12 cellular contexts compared by ENCODE assay signal in genomic region chr1:226813671-226814591, GRCh38. TPM values are rescaled to one million over a fixed set of nuclear protein-coding genes. Genes with fewer than 3 reads are reported as not detected.
DNase-seq lines count a peak whose midpoint lies in the region; ATAC-seq, FAIRE-seq and TF ChIP-seq lines count a peak whose summit lies in the region.
"Had no signal": no experiment of that assay in that cellular context is flagged by ENCODE, and none has a peak within 500 bp of the region (broad histone marks: within the 10 kb centered on the region; RNA-seq: fewer than 3 reads in every experiment).

No MANE protein-coding gene starts in this region.

- WGBS in GM23248 (ENCODE audit: low coverage in 1 of 2, low lambda C conversion rate in 2 of 2, missing lambda C conversion rate in 2 of 2), 2 experiments, result 90 to 91% methylated on average over 7 of the region's 7 CpGs
- 80% methylated on average over 7 of the region's 7 CpGs for whole genome bisulfite sequencing in smooth muscle cell (ENCODE audit: low lambda C conversion rate)

- H3K27me3 ChIP-seq in GM23248 (replicated peaks; ENCODE audit: insufficient read depth) (no peaks in the 10 kb centered on the region; the same call in 1 of the 2 replicates), adipocyte (replicated peaks; ENCODE audit: control insufficient read depth, insufficient read depth, low read length) (peaks cover 7% of the 10 kb centered on the region), keratinocyte (ENCODE audit: control insufficient read depth, extremely low read depth, insufficient read depth, low read length) (no peaks in the 10 kb centered on the region), smooth muscle cell (ENCODE audit: low read depth) (no peaks in the 10 kb centered on the region)
- H3K27me3 ChIP-seq: neural progenitor cell had no signal

- H3K4me2 ChIP-seq in GM23248 (ENCODE audit: unreplicated experiment) (no peak overlapping the region), keratinocyte (ENCODE audit: control insufficient read depth, extremely low read depth, insufficient read depth, low read depth, low read length) (no peak overlapping the region), smooth muscle cell (peak overlapping the region; percentile 73)
- H3K4me2 ChIP-seq: neural progenitor cell had no signal

- H3K36me3 ChIP-seq in GM23248 (ENCODE audit: low read depth) (no peaks in the 10 kb centered on the region), adipocyte (ENCODE audit: control insufficient read depth, insufficient read depth, low read length, severe bottlenecking) (no peaks in the 10 kb centered on the region), keratinocyte (ENCODE audit: control insufficient read depth in 2 of 2, extremely low read depth in 1 of 2, insufficient read depth in 2 of 2, low read length in 2 of 2) (no peaks in the 10 kb centered on the region), smooth muscle cell (ENCODE audit: low read depth) (no peaks in the 10 kb centered on the region)
- H3K36me3 ChIP-seq: neural progenitor cell had no signal

- no peaks in the 10 kb centered on the region for H3K9me2 ChIP-seq in GM23248 (ENCODE audit: insufficient read depth)

- H3K4me1 ChIP-seq in GM23248 (ENCODE audit: insufficient read depth) (peaks cover 14% of the 10 kb centered on the region), adipocyte (ENCODE audit: control insufficient read depth, insufficient read depth, low read length) (peaks cover 22% of the 10 kb centered on the region), keratinocyte (ENCODE audit: control insufficient read depth, extremely low read depth, insufficient read depth, low read length) (peaks cover 28% of the 10 kb centered on the region), smooth muscle cell (ENCODE audit: low read depth) (peaks cover 10% of the 10 kb centered on the region)
- H3K4me1 ChIP-seq: neural progenitor cell had no signal

- H3F3A ChIP-seq in GM23248 (ENCODE audit: insufficient read depth) (peaks cover 29% of the 10 kb centered on the region), smooth muscle cell (ENCODE audit: low read depth) (peaks cover 21% of the 10 kb centered on the region)

- no peaks in the 10 kb centered on the region for H3K9me1 ChIP-seq in keratinocyte (ENCODE audit: control insufficient read depth, extremely low read depth, insufficient read depth, low read length)

- H3K9ac ChIP-seq in GM23248, result peak overlapping the region; percentile 61; the same call in 1 of the 2 replicates
- peak overlapping the region; percentile 15 for H3K9ac ChIP-seq in adipocyte (ENCODE audit: low read length)
- H3K9ac ChIP-seq in keratinocyte (ENCODE audit: control insufficient read depth, extremely low read depth, insufficient read depth, low read length), result no peak overlapping the region
- H3K9ac ChIP-seq in smooth muscle cell (ENCODE audit: low read depth), result peak overlapping the region; percentile 81
- H3K9ac ChIP-seq: neural progenitor cell had no signal

- DNase-seq in GM23248 (no peak), adipocyte (ENCODE audit: low read depth) (peak; percentile 2), keratinocyte (ENCODE audit: low read depth, low spot score) (no peak), smooth muscle cell (lab: John Stamatoyannopoulos, UW; ENCODE audit: unreplicated experiment) (no peak), posterior vena cava (ENCODE audit: low spot score) (no peak), SIG-M5 (lab: John Stamatoyannopoulos, UW) (no peak)
- DNase-seq: activated CD4-positive, CD25-positive, alpha-beta regulatory T cell; activated naive CD8-positive, alpha-beta T cell treated with anti-CD3 and anti-CD28 coated beads for 36 hours; NCI-H1105 treated with DMSO at 0.1 percent for 48 hours had no signal

- H3K4me3 ChIP-seq in GM23248 (no peak overlapping the region), adipocyte (ENCODE audit: low read length) (no peak overlapping the region), keratinocyte (ENCODE audit: control insufficient read depth in 2 of 3, extremely low read depth in 1 of 3, insufficient read depth in 2 of 3, low read depth in 1 of 3, low read length in 3 of 3) (no peak overlapping the region), smooth muscle cell (no peak overlapping the region)
- H3K4me3 ChIP-seq: neural progenitor cell had no signal

- ATAC-seq in GM18868 (IDR thresholded peaks at IDR 0.05; ENCODE audit: unreplicated experiment) (no peak), HG03025 (IDR thresholded peaks at IDR 0.05; ENCODE audit: low FRiP score, unreplicated experiment) (no peak)

- H3K79me2 ChIP-seq in GM23248 (ENCODE audit: insufficient read depth), result no peaks in the 10 kb centered on the region
- no peaks in the 10 kb centered on the region for H3K79me2 ChIP-seq in keratinocyte (ENCODE audit: control insufficient read depth, insufficient read depth, low read length)
- H3K79me2 ChIP-seq in smooth muscle cell (ENCODE audit: low read depth), result no peaks in the 10 kb centered on the region

- in situ Hi-C loops in GM23248 (cut with MboI), result no loop called here

- H3K9me3 ChIP-seq in GM23248 (ENCODE audit: low read depth) (no peaks in the 10 kb centered on the region), adipocyte (ENCODE audit: control insufficient read depth, low read length) (no peaks in the 10 kb centered on the region), keratinocyte (ENCODE audit: control insufficient read depth, low read depth, low read length) (no peaks in the 10 kb centered on the region), smooth muscle cell (replicated peaks; ENCODE audit: low read depth) (no peaks in the 10 kb centered on the region)

- no peak for TF ChIP-seq CTCF in keratinocyte (optimal IDR thresholded peaks at IDR 0.05 in 1 of 3, IDR thresholded peaks at IDR 0.05 in 1 of 3, conservative IDR thresholded peaks at IDR 0.05 in 1 of 3; ENCODE audit: extremely low read depth in 1 of 3, insufficient read depth in 2 of 3, low read length in 3 of 3)
- TF ChIP-seq CTCF in smooth muscle cell (IDR thresholded peaks at IDR 0.05; ENCODE audit: borderline replicate concordance, insufficient read depth, poor library complexity, severe bottlenecking), result no peak

- FAIRE-seq in keratinocyte (lab: Jason Lieb, UNC), result peak; percentile 44

- H4K20me1 ChIP-seq in GM23248 (ENCODE audit: insufficient read depth), result no peaks in the 10 kb centered on the region
- no peaks in the 10 kb centered on the region for H4K20me1 ChIP-seq in keratinocyte (ENCODE audit: control insufficient read depth, extremely low read depth, insufficient read depth, low read length)
- H4K20me1 ChIP-seq in smooth muscle cell (ENCODE audit: low read depth), result no peaks in the 10 kb centered on the region

- intact Hi-C loops in posterior vena cava (cut with DNase I), result no loop called here

- H3K27ac ChIP-seq in GM23248 (no peak overlapping the region), keratinocyte (ENCODE audit: control insufficient read depth, insufficient read depth, low read length) (peak overlapping the region; percentile 71), smooth muscle cell (ENCODE audit: low read depth) (peak overlapping the region; percentile 99)
- H3K27ac ChIP-seq: neural progenitor cell had no signal

- dilution Hi-C loops in keratinocyte (cut with MboI; ENCODE audit: extremely low pct_ligation_motif_present, low sequenced_read_pairs), result no loop called here

- no peak overlapping the region for H2AFZ ChIP-seq in GM23248
- H2AFZ ChIP-seq in keratinocyte (ENCODE audit: control insufficient read depth, low read length), result no peak overlapping the region
- H2AFZ ChIP-seq in smooth muscle cell (ENCODE audit: low read depth), result no peak overlapping the region
- H2AFZ ChIP-seq: neural progenitor cell had no signal

RNA-seq across cellular contexts. Expression of gene PSEN2, which starts 56.5 kb away (rescaled TPM):
- 7.0 and 13.9 TPM in 2 replicates for total RNA-seq in GM23248 (2014; rRNA removed; shearing (Covaris generic))
- 7.5 and 10.8 TPM in 2 replicates for polyA plus RNA-seq in GM23248 (2016; fragmentation: Nextera tagmentation; extraction: Ambion mirVana)
- polyA plus RNA-seq in keratinocyte, result 9.5 to 13.9 TPM (median 11.5 TPM) in 3 replicates
- 6.6 TPM for polyA plus RNA-seq in keratinocyte (2011; ENCODE audit: low read depth)
- 6.0 and 7.3 TPM in 2 replicates for polyA plus RNA-seq in keratinocyte (2011; cell fraction: cytosol; rRNA removed)
- polyA plus RNA-seq in keratinocyte (2011; cell fraction: nucleus; rRNA removed), result 29.3 and 31.0 TPM in 2 replicates
- polyA plus RNA-seq in keratinocyte (2012; ENCODE audit: low replicate concordance), result 9.2 and 10.3 TPM in 2 replicates
- polyA minus RNA-seq in keratinocyte, result 15.0 to 20.8 TPM (median 20.0 TPM) in 3 replicates
- polyA minus RNA-seq in keratinocyte (2011; cell fraction: cytosol; rRNA and poly(A)+ RNA removed), result 11.1 TPM
- 19.0 and 25.9 TPM in 2 replicates for polyA minus RNA-seq in keratinocyte (2011; cell fraction: nucleus; rRNA and poly(A)+ RNA removed)
- 5.7 and 7.8 TPM in 2 replicates for total RNA-seq in smooth muscle cell
- polyA plus RNA-seq in smooth muscle cell, result 2.4 and 3.5 TPM in 2 replicates
- total RNA-seq in posterior vena cava, result 10 to 100 TPM; 22.0 to 24.3 TPM
